Comparison of ENCODE assay signal across 16 cellular contexts in the genomic region with DNA sequence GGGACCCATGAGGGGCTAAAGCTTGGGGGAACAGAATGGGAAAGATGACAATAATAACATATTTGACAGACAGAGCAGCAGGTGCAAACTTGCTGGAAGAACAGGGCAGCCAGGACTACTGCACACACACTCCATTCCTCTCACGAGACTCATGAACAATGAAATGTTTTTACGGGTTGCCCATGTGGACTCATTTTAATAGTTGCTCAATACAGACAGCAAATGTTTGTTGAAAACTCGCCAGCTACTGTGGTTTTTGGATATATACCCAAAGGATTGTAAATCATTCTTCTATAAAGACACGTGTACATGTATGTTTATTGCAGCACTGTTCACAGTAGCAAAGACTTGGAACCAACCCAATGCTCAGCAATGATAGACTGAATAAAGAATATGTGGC.
"Had no signal": no experiment of that assay in that cellular context is flagged by ENCODE, and none has a peak within 500 bp of the region (broad histone marks: within the 10 kb centered on the region; RNA-seq: fewer than 3 reads in every experiment).

No MANE protein-coding gene starts in this region.

- DNase-seq: activated CD8-positive, alpha-beta memory T cell treated with anti-CD3 and anti-CD28 coated beads, Interleukin-2, amount 50 U/mL, for 4 hours; activated CD8-positive, alpha-beta T cell treated with anti-CD3 and anti-CD28 coated beads for 36 hours; activated naive CD4-positive, alpha-beta T cell; activated naive CD8-positive, alpha-beta T cell treated with anti-CD3 and anti-CD28 coated beads, Interleukin-2, amount 50 U/mL, for 24 hours; activated T-cell treated with anti-CD3 and anti-CD28 coated beads, Interleukin-2, amount 50 U/mL, for 72 hours; caudate nucleus; effector CD4-positive, alpha-beta T cell; gastrocnemius medialis; heart right ventricle; left ventricle myocardium inferior; mesenchymal stem cell; pancreas; small intestine; T-helper 9 cell had no signal

- H3K4me3 ChIP-seq: ascending aorta, coronary artery, gastrocnemius medialis, heart right ventricle, left ventricle myocardium inferior, pancreas had no signal
